In genomic region chr11:73680687-73681086, GRCh38 we compare ENCODE assay signal across 25 cellular contexts.
"Had no signal": no experiment of that assay in that cellular context is flagged by ENCODE, and none has a peak within 500 bp of the region (broad histone marks: within the 10 kb centered on the region; RNA-seq: fewer than 3 reads in every experiment).

No MANE protein-coding gene starts in this region.

- H3K27ac Mint-ChIP-seq: activated CD4-positive, alpha-beta memory T cell treated with anti-CD3 and anti-CD28 coated beads for 36 hours; activated CD4-positive, alpha-beta T cell treated with anti-CD3 and anti-CD28 coated beads, Interleukin-2, amount 10 ng/mL, durations not matched to agents 24 days and 14 days; activated naive CD4-positive, alpha-beta T cell treated with anti-CD3 and anti-CD28 coated beads for 36 hours; activated naive CD8-positive, alpha-beta T cell treated with anti-CD3 and anti-CD28 coated beads, Interleukin-2, amount 10 ng/mL, durations not matched to agents 7 days and 5 days; activated T-helper 1 cell treated with anti-CD3 and anti-CD28 coated beads, Interleukin-12 subunit alpha, Interleukin-12 subunit beta, Interleukin-2, Interleukin-4 antibody, amounts not matched to agents 30 ng/mL and 10 ng/mL and 1 ng/mL, durations not matched to agents 14 hours and 24 hours and 36 hours; natural killer cell treated with Interleukin-12 subunit alpha and Interleukin-12 subunit beta and Interleukin-15 and Interleukin-18, amount 100 ng/mL, for 72 hours; stimulated activated memory B cell treated with anti-CD40 and anti-IgM and Interleukin-4, amounts not matched to agents 10 μg/mL and 1 μg/mL and 100 μg/mL, for 72 hours; stimulated activated naive CD8-positive, alpha-beta T cell treated with anti-CD3 and anti-CD28 coated beads, Interleukin-15, amount 100 ng/mL, for 72 hours; T-helper 1 cell treated with Interleukin-12 subunit alpha and Interleukin-12 subunit beta and Interleukin-4 antibody, amounts not matched to agents 30 μg/mL and 1 μg/mL, for 36 hours; type B pancreatic cell had no signal

- H3K9me3 Mint-ChIP-seq: activated CD4-positive, alpha-beta memory T cell treated with anti-CD3 and anti-CD28 coated beads for 36 hours; activated CD4-positive, alpha-beta T cell treated with anti-CD3 and anti-CD28 coated beads, Interleukin-2, amount 10 ng/mL, durations not matched to agents 24 days and 14 days; activated naive CD4-positive, alpha-beta T cell treated with anti-CD3 and anti-CD28 coated beads for 36 hours; activated naive CD8-positive, alpha-beta T cell treated with anti-CD3 and anti-CD28 coated beads, Interleukin-2, amount 10 ng/mL, durations not matched to agents 7 days and 5 days; activated T-helper 1 cell treated with anti-CD3 and anti-CD28 coated beads, Interleukin-12 subunit alpha, Interleukin-12 subunit beta, Interleukin-2, Interleukin-4 antibody, amounts not matched to agents 30 ng/mL and 10 ng/mL and 1 ng/mL, durations not matched to agents 14 hours and 24 hours and 36 hours; natural killer cell treated with Interleukin-12 subunit alpha and Interleukin-12 subunit beta and Interleukin-15 and Interleukin-18, amount 100 ng/mL, for 72 hours; stimulated activated memory B cell treated with anti-CD40 and anti-IgM and Interleukin-4, amounts not matched to agents 10 μg/mL and 1 μg/mL and 100 μg/mL, for 72 hours; stimulated activated naive CD8-positive, alpha-beta T cell treated with anti-CD3 and anti-CD28 coated beads, Interleukin-15, amount 100 ng/mL, for 72 hours; T-helper 1 cell treated with Interleukin-12 subunit alpha and Interleukin-12 subunit beta and Interleukin-4 antibody, amounts not matched to agents 30 μg/mL and 1 μg/mL, for 36 hours; type B pancreatic cell had no signal

- ATAC-seq: gastrocnemius medialis; left cardiac atrium; natural killer cell treated with Interleukin-12 subunit alpha and Interleukin-12 subunit beta and Interleukin-15 and Interleukin-18, amount 100 ng/mL, for 72 hours; right lobe of liver; stimulated activated memory B cell treated with anti-CD40 and anti-IgM and Interleukin-4, amounts not matched to agents 10 μg/mL and 1 μg/mL and 100 μg/mL, for 72 hours; stimulated activated naive CD8-positive, alpha-beta T cell treated with anti-CD3 and anti-CD28 coated beads, Interleukin-15, amount 100 ng/mL, for 72 hours had no signal

- H3K4me1 Mint-ChIP-seq: activated CD4-positive, alpha-beta T cell treated with anti-CD3 and anti-CD28 coated beads, Interleukin-2, amount 10 ng/mL, durations not matched to agents 24 days and 14 days; activated naive CD8-positive, alpha-beta T cell treated with anti-CD3 and anti-CD28 coated beads, Interleukin-2, amount 10 ng/mL, durations not matched to agents 7 days and 5 days; stimulated activated memory B cell treated with anti-CD40 and anti-IgM and Interleukin-4, amounts not matched to agents 10 μg/mL and 1 μg/mL and 100 μg/mL, for 72 hours; stimulated activated naive CD8-positive, alpha-beta T cell treated with anti-CD3 and anti-CD28 coated beads, Interleukin-15, amount 100 ng/mL, for 72 hours had no signal

- H3K27me3 Mint-ChIP-seq: activated CD4-positive, alpha-beta memory T cell treated with anti-CD3 and anti-CD28 coated beads for 36 hours; activated CD4-positive, alpha-beta T cell treated with anti-CD3 and anti-CD28 coated beads, Interleukin-2, amount 10 ng/mL, durations not matched to agents 24 days and 14 days; activated naive CD8-positive, alpha-beta T cell treated with anti-CD3 and anti-CD28 coated beads, Interleukin-2, amount 10 ng/mL, durations not matched to agents 7 days and 5 days; natural killer cell treated with Interleukin-12 subunit alpha and Interleukin-12 subunit beta and Interleukin-15 and Interleukin-18, amount 100 ng/mL, for 72 hours; stimulated activated memory B cell treated with anti-CD40 and anti-IgM and Interleukin-4, amounts not matched to agents 10 μg/mL and 1 μg/mL and 100 μg/mL, for 72 hours; stimulated activated naive CD8-positive, alpha-beta T cell treated with anti-CD3 and anti-CD28 coated beads, Interleukin-15, amount 100 ng/mL, for 72 hours; type B pancreatic cell had no signal

- H3K4me3 Mint-ChIP-seq: activated CD4-positive, alpha-beta memory T cell treated with anti-CD3 and anti-CD28 coated beads for 36 hours; activated CD4-positive, alpha-beta T cell treated with anti-CD3 and anti-CD28 coated beads, Interleukin-2, amount 10 ng/mL, durations not matched to agents 24 days and 14 days; activated naive CD4-positive, alpha-beta T cell treated with anti-CD3 and anti-CD28 coated beads for 36 hours; activated naive CD8-positive, alpha-beta T cell treated with anti-CD3 and anti-CD28 coated beads, Interleukin-2, amount 10 ng/mL, durations not matched to agents 7 days and 5 days; activated T-helper 1 cell treated with anti-CD3 and anti-CD28 coated beads, Interleukin-12 subunit alpha, Interleukin-12 subunit beta, Interleukin-2, Interleukin-4 antibody, amounts not matched to agents 30 ng/mL and 10 ng/mL and 1 ng/mL, durations not matched to agents 14 hours and 24 hours and 36 hours; natural killer cell treated with Interleukin-12 subunit alpha and Interleukin-12 subunit beta and Interleukin-15 and Interleukin-18, amount 100 ng/mL, for 72 hours; stimulated activated memory B cell treated with anti-CD40 and anti-IgM and Interleukin-4, amounts not matched to agents 10 μg/mL and 1 μg/mL and 100 μg/mL, for 72 hours; stimulated activated naive CD8-positive, alpha-beta T cell treated with anti-CD3 and anti-CD28 coated beads, Interleukin-15, amount 100 ng/mL, for 72 hours; T-helper 1 cell treated with Interleukin-12 subunit alpha and Interleukin-12 subunit beta and Interleukin-4 antibody, amounts not matched to agents 30 μg/mL and 1 μg/mL, for 36 hours; type B pancreatic cell had no signal

- DNase-seq: activated CD4-positive, alpha-beta memory T cell treated with anti-CD3 and anti-CD28 coated beads for 36 hours; activated CD4-positive, alpha-beta T cell treated with anti-CD3 and anti-CD28 coated beads, Interleukin-2, amount 10 ng/mL, durations not matched to agents 24 days and 14 days; activated CD4-positive, CD25-positive, alpha-beta regulatory T cell treated with anti-CD3 and anti-CD28 coated beads, Interleukin-2, amount 50 U/mL, for 72 hours; activated CD8-positive, alpha-beta memory T cell treated with anti-CD3 and anti-CD28 coated beads, Interleukin-2, amount 50 U/mL, for 4 hours; activated effector memory CD4-positive, alpha-beta T cell treated with anti-CD3 and anti-CD28 coated beads, Interleukin-2, amount 50 U/mL, for 16 hours; activated naive CD4-positive, alpha-beta T cell treated with anti-CD3 and anti-CD28 coated beads for 36 hours; activated naive CD8-positive, alpha-beta T cell treated with anti-CD3 and anti-CD28 coated beads, Interleukin-2, amount 10 ng/mL, durations not matched to agents 7 days and 5 days; activated T-cell treated with anti-CD3 and anti-CD28 coated beads, Interleukin-2, amount 50 U/mL, for 1 hour; amygdala; caudate nucleus; gastrocnemius medialis; glutamatergic neuron; islet precursor cell; left cardiac atrium; mesendoderm; right lobe of liver; stimulated activated CD4-positive, alpha-beta T cell treated with anti-CD3 and anti-CD28 coated beads, Interleukin-4, amount 100 ng/mL, for 24 hours; stimulated activated naive CD8-positive, alpha-beta T cell treated with anti-CD3 and anti-CD28 coated beads, Interleukin-15, amount 100 ng/mL, for 72 hours; substantia nigra; T1000 had no signal
